In genomic region chr18:41954827-41955613, GRCh38 we compare ENCODE assay signal across 8 cellular contexts. TPM values are rescaled to one million over a fixed set of nuclear protein-coding genes. Genes with fewer than 3 reads are reported as not detected.
DNase-seq lines count a peak whose midpoint lies in the region; ATAC-seq, FAIRE-seq and TF ChIP-seq lines count a peak whose summit lies in the region.

Gene PIK3C3, plus strand, starts transcription at chr18:41955234. Its CDS starts 58 bp downstream, at chr18:41955292.

- peak; percentile 97 for DNase-seq in AG20443 (ENCODE audit: low spot score)
- peak; percentile 89 for DNase-seq in NCI-H510A (lab: John Stamatoyannopoulos, UW)
- peak; percentile 95 for DNase-seq in activated CD4-positive, alpha-beta T cell treated with anti-CD3 and anti-CD28 coated beads for 1 hour
- DNase-seq in cerebellum (ENCODE audit: low spot score), result peak; percentile 91
- peak; percentile 87 for DNase-seq in keratinocyte (ENCODE audit: low read depth, low spot score)
- DNase-seq in stimulated activated CD4-positive, alpha-beta T cell treated with anti-CD3 and anti-CD28 coated beads, Interleukin-15, amount 100 ng/mL, for 1 hour (ENCODE audit: low read depth in 1 of 2, low spot score in 1 of 2), result peak; percentile 92 to 95

- no peaks in the 10 kb centered on the region for H3K9me1 ChIP-seq in keratinocyte (ENCODE audit: control insufficient read depth, extremely low read depth, insufficient read depth, low read length)

- dilution Hi-C loops in keratinocyte (cut with MboI; ENCODE audit: extremely low pct_ligation_motif_present, low sequenced_read_pairs), result no loop called here

- peak within 1 kb of the TSS; percentile 95 for H3K4me2 ChIP-seq in keratinocyte (ENCODE audit: control insufficient read depth, extremely low read depth, insufficient read depth, low read depth, low read length)

- peak within 1 kb of the TSS; percentile 97 for H2AFZ ChIP-seq in keratinocyte (ENCODE audit: control insufficient read depth, low read length)

- no peaks in the 10 kb centered on the region for H4K20me1 ChIP-seq in keratinocyte (ENCODE audit: control insufficient read depth, extremely low read depth, insufficient read depth, low read length)

- H3K79me2 ChIP-seq in keratinocyte (ENCODE audit: control insufficient read depth, insufficient read depth, low read length), result peaks cover 47% of the 10 kb centered on the region

- peak; percentile 99 for ATAC-seq in HG03432 (IDR thresholded peaks at IDR 0.05; ENCODE audit: unreplicated experiment)

- peak; percentile 97 for FAIRE-seq in keratinocyte (lab: Jason Lieb, UNC)

- H3K36me3 ChIP-seq in keratinocyte (ENCODE audit: control insufficient read depth in 2 of 2, extremely low read depth in 1 of 2, insufficient read depth in 2 of 2, low read length in 2 of 2), result peaks cover 3 to 11% of the 10 kb centered on the region in 2 experiments

- peak; percentile 64 for TF ChIP-seq POLR2A in GM19099 (IDR thresholded peaks at IDR 0.05; ENCODE audit: extremely low read depth, insufficient read length, low read depth)

- peak within 1 kb of the TSS; percentile 57 to 99 (median 99) for H3K4me3 ChIP-seq in keratinocyte (ENCODE audit: control insufficient read depth in 2 of 3, extremely low read depth in 1 of 3, insufficient read depth in 2 of 3, low read depth in 1 of 3, low read length in 3 of 3)

- H3K9ac ChIP-seq in keratinocyte (ENCODE audit: control insufficient read depth, extremely low read depth, insufficient read depth, low read length), result peak within 1 kb of the TSS; percentile 97

- no peaks in the 10 kb centered on the region for H3K9me3 ChIP-seq in keratinocyte (ENCODE audit: control insufficient read depth, low read depth, low read length)

- TF ChIP-seq CTCF in keratinocyte (optimal IDR thresholded peaks at IDR 0.05 in 1 of 3, IDR thresholded peaks at IDR 0.05 in 1 of 3, conservative IDR thresholded peaks at IDR 0.05 in 1 of 3; ENCODE audit: extremely low read depth in 1 of 3, insufficient read depth in 2 of 3, low read length in 3 of 3), result no peak

- no peaks in the 10 kb centered on the region for H3K27me3 ChIP-seq in keratinocyte (ENCODE audit: control insufficient read depth, extremely low read depth, insufficient read depth, low read length)

- peaks cover 11% of the 10 kb centered on the region for H3K4me1 ChIP-seq in keratinocyte (ENCODE audit: control insufficient read depth, extremely low read depth, insufficient read depth, low read length)

- H3K27ac ChIP-seq in keratinocyte (ENCODE audit: control insufficient read depth, insufficient read depth, low read length), result peak within 1 kb of the TSS; percentile 96

RNA-seq across cellular contexts. Expression of gene PIK3C3, which starts in this region (rescaled TPM):
- total RNA-seq in cerebellum, result 76.7 TPM
- polyA plus RNA-seq in keratinocyte, result 36.5 to 65.0 TPM (median 47.0 TPM) in 3 replicates
- 87.4 TPM for polyA plus RNA-seq in keratinocyte (2011; ENCODE audit: low read depth)
- 37.5 and 58.8 TPM in 2 replicates for polyA plus RNA-seq in keratinocyte (2011; cell fraction: cytosol; rRNA removed)
- 73.6 and 99.3 TPM in 2 replicates for polyA plus RNA-seq in keratinocyte (2011; cell fraction: nucleus; rRNA removed)
- polyA plus RNA-seq in keratinocyte (2012; ENCODE audit: low replicate concordance), result 30.4 and 31.8 TPM in 2 replicates
- 13.4 to 87.7 TPM (median 42.5 TPM) in 3 replicates for polyA minus RNA-seq in keratinocyte
- polyA minus RNA-seq in keratinocyte (2011; cell fraction: cytosol; rRNA and poly(A)+ RNA removed), result 32.8 TPM
- polyA minus RNA-seq in keratinocyte (2011; cell fraction: nucleus; rRNA and poly(A)+ RNA removed), result 45.1 and 132 TPM in 2 replicates

Comparison
In these comparisons a context has a peak if more than half of its experiments do, and no peak if none do; other contexts are left out.
1. Peak in every context shown above with its lines: DNase-seq, ATAC-seq, H3K4me3 ChIP-seq and H3K27ac ChIP-seq.